2 cellular contexts compared by ENCODE assay signal in genomic region chr13:21639604-21640003, GRCh38.
TF ChIP-seq lines count a peak whose summit lies in the region.

No MANE protein-coding gene starts in this region.

TF ChIP-seq in HEK293, 187 proteins besides CTCF, POLR2A, EP300 and RAD21 (continued from another document):
- TF ChIP-seq ZNF18 (tag by site-specific recombination; IDR thresholded peaks at IDR 0.05) = no peak
- TF ChIP-seq FEZF1 (tag by site-specific recombination; IDR thresholded peaks at IDR 0.05) = no peak

TF ChIP-seq in H1, 55 proteins besides CTCF, POLR2A, EP300 and RAD21 (continued from another document):
- TF ChIP-seq SP4 (IDR thresholded peaks at IDR 0.05; ENCODE audit: low read length) (no peak), TBP (IDR thresholded peaks at IDR 0.05; ENCODE audit: low read depth, low read length) (no peak)
TF ChIP-seq in H1: peak in this region for 0.
